ENCODE assay signal across 8 cellular contexts in the genomic region with DNA sequence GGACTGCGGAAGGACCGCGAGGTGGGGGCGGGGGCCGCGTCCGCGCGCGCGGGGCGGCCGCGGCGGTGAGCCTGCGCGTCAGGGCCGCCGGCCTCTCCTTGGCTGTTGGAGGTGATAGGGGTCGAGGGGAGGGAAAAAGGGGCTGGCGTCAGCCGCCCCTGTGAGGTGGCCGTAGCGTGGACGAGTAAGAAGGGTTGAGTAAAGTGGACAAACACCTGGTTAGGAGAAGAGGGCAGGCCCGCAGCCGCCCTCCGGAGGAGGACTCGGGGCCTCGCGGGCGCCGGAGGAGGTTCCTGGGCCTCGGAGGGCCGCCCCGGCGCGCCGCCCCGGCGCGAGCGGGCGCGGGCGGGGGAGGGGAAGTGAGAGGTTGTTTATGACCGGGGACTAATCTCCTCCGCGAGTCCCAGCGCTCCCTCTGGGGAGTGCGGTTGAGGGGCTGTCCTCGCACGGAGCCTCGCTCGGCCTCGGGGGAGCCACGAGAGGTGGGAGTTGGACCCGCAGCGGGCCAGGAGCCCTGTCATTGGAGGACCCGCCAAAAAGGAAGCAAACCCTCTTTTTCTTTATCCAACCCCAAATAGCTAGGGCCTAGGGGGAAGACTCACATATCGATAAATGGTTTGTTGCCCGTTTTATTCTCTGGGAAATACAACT. TPM values are rescaled to one million over a fixed set of nuclear protein-coding genes. Genes with fewer than 3 reads are reported as not detected.
A peak's percentile ranks its signal among the peaks of the same experiment; 100 is the strongest.
DNase-seq lines count a peak whose midpoint lies in the region; ATAC-seq, FAIRE-seq and TF ChIP-seq lines count a peak whose summit lies in the region.

No MANE protein-coding gene starts in this region.

- TF ChIP-seq EP300 in HepG2 (IDR thresholded peaks at IDR 0.05; ENCODE audit: low read depth in 2 of 2, low read length in 2 of 2) = no peak
- TF ChIP-seq EP300 in HepG2 (CRISPR knock-in tag; IDR thresholded peaks at IDR 0.05; ENCODE audit: borderline replicate concordance) = no peak

- peak overlapping the region; percentile 99 for H3K4me2 ChIP-seq in HepG2 (ENCODE audit: low read depth, low read length)

- DNase-seq in HFF-Myc (ENCODE audit: extremely low read depth, low read depth) (no peak), MV-4-11 (lab: John Stamatoyannopoulos, UW) (peak; percentile 74), WTC11 (ENCODE audit: low spot score) (peak; percentile 66), HepG2 (ENCODE audit: low spot score) (peak; percentile 90), T1000 (lab: John Stamatoyannopoulos, UW) (no peak)
- peak; percentile 81 for DNase-seq in central memory CD4-positive, alpha-beta T cell
- peak; percentile 74 for DNase-seq in stimulated activated CD4-positive, alpha-beta T cell treated with anti-CD3 and anti-CD28 coated beads, Interleukin-2, amount 100 ng/mL, for 48 hours

- H3K36me3 Mint-ChIP-seq in WTC11 = peaks cover 48% of the 10 kb centered on the region

- peak overlapping the region; percentile 87 for H3K9ac ChIP-seq in HepG2 (ENCODE audit: insufficient read depth, low read depth, low read length)

- intact Hi-C loops in HepG2 (cut with micrococcal nuclease; ENCODE audit: unreplicated experiment) = loop anchor here (1.0 to 5.0 kb wide), 4 partner anchors 69 to 349 kb away; partner anchors contain the start of gene WDFY2

- peaks cover 3 to 5% of the 10 kb centered on the region in 2 experiments; a peak in 4 of 5 replicates for H3K36me3 ChIP-seq in HepG2 (replicated peaks in 1 of 2; ENCODE audit: control insufficient read depth in 1 of 2, insufficient read depth in 2 of 2, low read length in 2 of 2)

- H4K20me1 ChIP-seq in HepG2 (ENCODE audit: insufficient read depth, low read length) = peaks cover 4% of the 10 kb centered on the region; the same call in 1 of the 2 replicates

- TF ChIP-seq POLR2A in HepG2 (IDR thresholded peaks at IDR 0.05; ENCODE audit: insufficient read depth in 1 of 2, low read depth in 2 of 2, low read length in 2 of 2) = peak; percentile 66 to 83

- CTCF ChIA-PET in WTC11 (lab: Charles Lee) = interaction anchor here (0.6 to 2.0 kb wide), 12 partner anchors 9 to 1517 kb away, joined by 3 to 18 read pairs (median 4); partner anchors contain the start of genes NEK5 and SPRYD7
- CTCF ChIA-PET in HepG2 (lab: Yijun Ruan, JAX; ENCODE audit: low intra/inter-chr PET ratio, low total read pairs) = no interaction called here

- peak overlapping the region; percentile 95 for H3K27ac ChIP-seq in HepG2 (ENCODE audit: extremely low read length, insufficient read depth, low read length)

- TSS peak; percentile 82 for BruUV-seq in HepG2 (replicated peaks; lab: Mats Ljungman, UMichigan)

- WGBS in HepG2 (ENCODE audit: low lambda C conversion rate) = 0% methylated on average over 12 of the region's 62 CpGs

- TF ChIP-seq RAD21 in HepG2 (CRISPR knock-in tag; IDR thresholded peaks at IDR 0.05) = peak; percentile 38; the same call in 1 of the 2 replicates

- no peaks in the 10 kb centered on the region; a peak in 1 of 5 replicates for H3K27me3 ChIP-seq in HepG2 (ENCODE audit: control insufficient read depth in 1 of 2, insufficient read depth in 2 of 2, low read length in 2 of 2)

- H3K27me3 Mint-ChIP-seq in WTC11 (ENCODE audit: low read depth) = no peaks in the 10 kb centered on the region; the same call in 1 of the 2 replicates

- peak overlapping the region; percentile 83 for H3K4me3 Mint-ChIP-seq in WTC11

- ATAC-seq in GM18499 (IDR thresholded peaks at IDR 0.05; ENCODE audit: insufficient read depth, unreplicated experiment) (peak; percentile 26), WTC11 (peak; percentile 26), HepG2 (peak; percentile 84)

- H3K4me3 ChIP-seq in HFF-Myc (replicated peaks; ENCODE audit: low read depth, low read length) (peak overlapping the region; percentile 63), HepG2 (replicated peaks in 1 of 3; ENCODE audit: insufficient read depth in 1 of 3, low read depth in 2 of 3, low read length in 3 of 3) (peak overlapping the region; percentile 75 to 82 (median 78))

- H2AFZ ChIP-seq in HepG2 (ENCODE audit: low read length) = no peak overlapping the region

- POLR2A ChIA-PET in WTC11 (lab: Charles Lee) = interaction anchor here (0.6 to 2.1 kb wide), 20 partner anchors 10 to 524 kb away, joined by 3 to 11 read pairs (median 3); no protein-coding TSS in a partner anchor
- POLR2A ChIA-PET in HepG2 (lab: Yijun Ruan, JAX) = interaction anchor here (0.5 to 3.4 kb wide), 107 partner anchors 10 to 1987 kb away, joined by 3 to 55 read pairs (median 4); partner anchors contain the start of gene SPRYD7

- peaks cover 14% of the 10 kb centered on the region for H3K9me3 Mint-ChIP-seq in WTC11

- TF ChIP-seq CTCF in HFF-Myc (IDR thresholded peaks at IDR 0.05; ENCODE audit: low read depth, low read length, missing control alignments) (no peak), WTC11 (IDR thresholded peaks at IDR 0.05) (no peak), HepG2 (CRISPR knock-in tag; IDR thresholded peaks at IDR 0.05) (no peak)

- H3K79me2 ChIP-seq in HepG2 (ENCODE audit: insufficient read depth, low read length) = peaks cover 23% of the 10 kb centered on the region

- FAIRE-seq in HepG2 (lab: Jason Lieb, UNC) = no peak

- H3K27ac Mint-ChIP-seq in WTC11 = peak overlapping the region; percentile 96

- H3K9me3 ChIP-seq in HepG2 (ENCODE audit: low read length) = no peaks in the 10 kb centered on the region

- peaks cover 41% of the 10 kb centered on the region for H3K4me1 ChIP-seq in HepG2 (ENCODE audit: insufficient read depth, low read length)

- peaks cover 27% of the 10 kb centered on the region for H3K4me1 Mint-ChIP-seq in WTC11

- in situ Hi-C loops in HepG2 (cut with HindIII; ENCODE audit: extremely low pct_ligation_motif_present, low pct_unique_long_range_greater_than_20kb) = no loop called here

TF ChIP-seq in WTC11, 78 proteins besides CTCF, POLR2A, EP300 and RAD21 (continues in another document):
- no peak for TF ChIP-seq ATF6 (CRISPR knock-in tag; IDR thresholded peaks at IDR 0.05)

TF ChIP-seq in HepG2, 621 proteins besides CTCF, POLR2A, EP300 and RAD21 (continues in another document):
- TF ChIP-seq NFKBIZ (CRISPR knock-in tag; IDR thresholded peaks at IDR 0.05) (no peak), RBM22 (optimal IDR thresholded peaks at IDR 0.05; ENCODE audit: low read length) (peak; percentile 51), BCL6 (CRISPR knock-in tag; IDR thresholded peaks at IDR 0.05) (peak; percentile 21; the same call in 1 of the 2 replicates), ZNF660 (CRISPR knock-in tag; IDR thresholded peaks at IDR 0.05; ENCODE audit: borderline replicate concordance, low read depth) (no peak), ZNF547 (CRISPR knock-in tag; IDR thresholded peaks at IDR 0.05) (0 out of 2 replicates have a peak, but pooled peaks have one; percentile 3), ZNF589 (CRISPR knock-in tag; conservative IDR thresholded peaks at IDR 0.05) (no peak), NFYB (CRISPR knock-in tag; IDR thresholded peaks at IDR 0.05) (no peak; the same call in 1 of the 2 replicates), SP140L (CRISPR knock-in tag; IDR thresholded peaks at IDR 0.05; ENCODE audit: borderline replicate concordance) (no peak), ESRRA (CRISPR knock-in tag; IDR thresholded peaks at IDR 0.05; ENCODE audit: low read depth) (no peak), ARHGAP35 (CRISPR knock-in tag; IDR thresholded peaks at IDR 0.05; ENCODE audit: borderline replicate concordance) (no peak), TEAD2 (CRISPR knock-in tag; IDR thresholded peaks at IDR 0.05) (no peak), ETV5 (CRISPR knock-in tag; IDR thresholded peaks at IDR 0.05; ENCODE audit: borderline replicate concordance) (peak; percentile 67; the same call in 1 of the 2 replicates), PHF20 (CRISPR knock-in tag; IDR thresholded peaks at IDR 0.05) (peak; percentile 23; the same call in 1 of the 2 replicates)
- TF ChIP-seq, protein P1, sequence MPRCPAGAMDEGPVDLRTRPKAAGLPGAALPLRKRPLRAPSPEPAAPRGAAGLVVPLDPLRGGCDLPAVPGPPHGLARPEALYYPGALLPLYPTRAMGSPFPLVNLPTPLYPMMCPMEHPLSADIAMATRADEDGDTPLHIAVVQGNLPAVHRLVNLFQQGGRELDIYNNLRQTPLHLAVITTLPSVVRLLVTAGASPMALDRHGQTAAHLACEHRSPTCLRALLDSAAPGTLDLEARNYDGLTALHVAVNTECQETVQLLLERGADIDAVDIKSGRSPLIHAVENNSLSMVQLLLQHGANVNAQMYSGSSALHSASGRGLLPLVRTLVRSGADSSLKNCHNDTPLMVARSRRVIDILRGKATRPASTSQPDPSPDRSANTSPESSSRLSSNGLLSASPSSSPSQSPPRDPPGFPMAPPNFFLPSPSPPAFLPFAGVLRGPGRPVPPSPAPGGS (CRISPR knock-in tag; IDR thresholded peaks at IDR 0.05) = no peak

RNA-seq across cellular contexts. Expression of gene INTS6, which starts 0.6 kb away (rescaled TPM):
- total RNA-seq in WTC11 (2021) = 27.2 to 40.4 TPM (median 35.7 TPM) in 3 replicates
- 38.4 and 40.3 TPM in 2 replicates for total RNA-seq in HepG2 (2016; rRNA removed; fragmentation: Illumina TruSeq; extraction: Trizol)
- 10.7 and 12.3 TPM in 2 replicates for total RNA-seq in HepG2 (2016; cell fraction: cytosol; rRNA removed; fragmentation: Illumina TruSeq; extraction: Trizol; ENCODE audit: low read depth)
- 38.6 and 40.4 TPM in 2 replicates for total RNA-seq in HepG2 (2016; cell fraction: insoluble cytoplasmic fraction; rRNA removed; fragmentation: Illumina TruSeq; extraction: Trizol)
- 16.8 and 20.9 TPM in 2 replicates for total RNA-seq in HepG2 (2016; cell fraction: membrane; rRNA removed; fragmentation: Illumina TruSeq; extraction: Trizol)
- 81.6 and 85.4 TPM in 2 replicates for total RNA-seq in HepG2 (2016; cell fraction: nucleus; rRNA removed; fragmentation: Illumina TruSeq; extraction: Trizol)
- polyA plus RNA-seq in HepG2 (2011; rRNA removed) = 27.9 and 28.0 TPM in 2 replicates
- polyA plus RNA-seq in HepG2 (2011; cell fraction: cytosol; rRNA removed) = 7.7 and 13.6 TPM in 2 replicates
- polyA plus RNA-seq in HepG2 (2011; cell fraction: nucleus; rRNA removed) = 30.7 and 36.2 TPM in 2 replicates
- 18.1 and 21.3 TPM in 2 replicates for polyA plus RNA-seq in HepG2 (2012)
- polyA plus RNA-seq in HepG2 (2016; cell fraction: cytosol; fragmentation: Illumina TruSeq; extraction: Trizol; ENCODE audit: low read depth) = 1.9 and 2.2 TPM in 2 replicates
- polyA plus RNA-seq in HepG2 (2016; cell fraction: insoluble cytoplasmic fraction; fragmentation: Illumina TruSeq; extraction: Trizol; ENCODE audit: low read depth) = 24.9 and 26.1 TPM in 2 replicates
- polyA plus RNA-seq in HepG2 (2016; cell fraction: membrane; fragmentation: Illumina TruSeq; extraction: Trizol; ENCODE audit: low read depth) = 4.1 and 5.1 TPM in 2 replicates
- 44.4 and 44.5 TPM in 2 replicates for polyA plus RNA-seq in HepG2 (2016; cell fraction: nucleus; fragmentation: Illumina TruSeq; extraction: Trizol; ENCODE audit: insufficient read depth, low read depth)
- 62.5 and 66.5 TPM in 2 replicates for polyA minus RNA-seq in HepG2 (2011; rRNA and poly(A)+ RNA removed; ENCODE audit: low replicate concordance)
- 30.2 and 41.5 TPM in 2 replicates for polyA minus RNA-seq in HepG2 (2011; cell fraction: cytosol; rRNA and poly(A)+ RNA removed)
- 252 and 263 TPM in 2 replicates for polyA minus RNA-seq in HepG2 (2011; cell fraction: nucleus; rRNA and poly(A)+ RNA removed)

Comparison
In these comparisons a context has a peak if more than half of its experiments do, and no peak if none do; other contexts are left out.
1. ATAC-seq: peak in every context shown above with its lines; median percentile 84 in HepG2; 26 in GM18499; 26 in WTC11.
2. DNase-seq: peak in MV-4-11 (single experiment), WTC11 (single experiment), central memory CD4-positive, alpha-beta T cell (single experiment), HepG2 (single experiment) and stimulated activated CD4-positive, alpha-beta T cell treated with anti-CD3 and anti-CD28 coated beads, Interleukin-2, amount 100 ng/mL, for 48 hours (2 of 2); none in HFF-Myc (single experiment) and T1000 (single experiment).